In the genomic region with DNA sequence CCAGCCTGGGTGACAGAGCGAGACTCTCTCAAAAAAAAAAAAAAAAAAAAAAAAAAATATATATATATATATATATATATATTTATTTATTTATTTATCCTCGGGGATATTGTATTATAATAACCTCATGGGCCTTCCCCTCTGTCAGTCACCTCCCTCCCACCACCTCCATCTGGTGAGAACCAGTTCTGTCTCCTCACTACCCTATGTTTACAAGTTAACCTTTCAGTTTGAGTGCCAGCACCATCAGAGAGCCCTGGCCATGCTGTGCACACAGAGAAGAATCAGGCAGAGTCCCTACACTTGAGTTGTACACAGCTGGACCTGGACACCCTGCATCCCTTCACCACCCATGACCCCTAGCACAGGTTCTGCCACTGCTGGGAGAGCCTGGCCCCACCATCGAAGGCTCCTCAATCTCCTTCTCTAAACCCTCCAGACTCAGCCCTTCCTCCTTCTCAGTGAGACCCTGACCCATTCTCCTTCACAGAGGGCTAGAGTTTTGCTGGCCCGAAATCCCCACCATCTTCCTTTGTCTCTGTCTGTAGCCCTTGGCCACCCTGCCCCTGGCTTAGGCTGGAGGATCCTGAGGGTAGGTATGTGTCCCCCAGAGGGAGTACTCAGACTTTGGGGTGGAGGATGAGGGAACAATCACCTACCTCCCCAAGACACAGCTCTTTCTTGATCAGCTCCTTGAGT, we compare ENCODE assay signal across 1 cellular context.
A peak's percentile ranks its signal among the peaks of the same experiment; 100 is the strongest.
TF ChIP-seq lines count a peak whose summit lies in the region.

No MANE protein-coding gene starts in this region.

TF ChIP-seq in GM12878, 131 proteins besides CTCF, POLR2A, EP300 and RAD21:
- TF ChIP-seq, protein P1, sequence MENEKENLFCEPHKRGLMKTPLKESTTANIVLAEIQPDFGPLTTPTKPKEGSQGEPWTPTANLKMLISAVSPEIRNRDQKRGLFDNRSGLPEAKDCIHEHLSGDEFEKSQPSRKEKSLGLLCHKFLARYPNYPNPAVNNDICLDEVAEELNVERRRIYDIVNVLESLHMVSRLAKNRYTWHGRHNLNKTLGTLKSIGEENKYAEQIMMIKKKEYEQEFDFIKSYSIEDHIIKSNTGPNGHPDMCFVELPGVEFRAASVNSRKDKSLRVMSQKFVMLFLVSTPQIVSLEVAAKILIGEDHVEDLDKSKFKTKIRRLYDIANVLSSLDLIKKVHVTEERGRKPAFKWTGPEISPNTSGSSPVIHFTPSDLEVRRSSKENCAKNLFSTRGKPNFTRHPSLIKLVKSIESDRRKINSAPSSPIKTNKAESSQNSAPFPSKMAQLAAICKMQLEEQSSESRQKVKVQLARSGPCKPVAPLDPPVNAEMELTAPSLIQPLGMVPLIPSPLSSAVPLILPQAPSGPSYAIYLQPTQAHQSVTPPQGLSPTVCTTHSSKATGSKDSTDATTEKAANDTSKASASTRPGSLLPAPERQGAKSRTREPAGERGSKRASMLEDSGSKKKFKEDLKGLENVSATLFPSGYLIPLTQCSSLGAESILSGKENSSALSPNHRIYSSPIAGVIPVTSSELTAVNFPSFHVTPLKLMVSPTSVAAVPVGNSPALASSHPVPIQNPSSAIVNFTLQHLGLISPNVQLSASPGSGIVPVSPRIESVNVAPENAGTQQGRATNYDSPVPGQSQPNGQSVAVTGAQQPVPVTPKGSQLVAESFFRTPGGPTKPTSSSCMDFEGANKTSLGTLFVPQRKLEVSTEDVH (IDR thresholded peaks at IDR 0.05; ENCODE audit: low read depth, partially characterized antibody): no peak
- no peak for TF ChIP-seq MEF2A (IDR thresholded peaks at IDR 0.05; ENCODE audit: insufficient read depth, low read depth, low read length)
- no peak for TF ChIP-seq PAX5 (IDR thresholded peaks at IDR 0.05; ENCODE audit: borderline replicate concordance, low read depth, low read length)
- TF ChIP-seq, protein P2, sequence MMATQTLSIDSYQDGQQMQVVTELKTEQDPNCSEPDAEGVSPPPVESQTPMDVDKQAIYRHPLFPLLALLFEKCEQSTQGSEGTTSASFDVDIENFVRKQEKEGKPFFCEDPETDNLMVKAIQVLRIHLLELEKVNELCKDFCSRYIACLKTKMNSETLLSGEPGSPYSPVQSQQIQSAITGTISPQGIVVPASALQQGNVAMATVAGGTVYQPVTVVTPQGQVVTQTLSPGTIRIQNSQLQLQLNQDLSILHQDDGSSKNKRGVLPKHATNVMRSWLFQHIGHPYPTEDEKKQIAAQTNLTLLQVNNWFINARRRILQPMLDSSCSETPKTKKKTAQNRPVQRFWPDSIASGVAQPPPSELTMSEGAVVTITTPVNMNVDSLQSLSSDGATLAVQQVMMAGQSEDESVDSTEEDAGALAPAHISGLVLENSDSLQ (IDR thresholded peaks at IDR 0.05): peak; percentile 13; the same call in 1 of the 2 replicates
- TF ChIP-seq TCF3 (IDR thresholded peaks at IDR 0.05; ENCODE audit: borderline replicate concordance, insufficient read depth, low read depth, low read length): no peak
